In the genomic region with DNA sequence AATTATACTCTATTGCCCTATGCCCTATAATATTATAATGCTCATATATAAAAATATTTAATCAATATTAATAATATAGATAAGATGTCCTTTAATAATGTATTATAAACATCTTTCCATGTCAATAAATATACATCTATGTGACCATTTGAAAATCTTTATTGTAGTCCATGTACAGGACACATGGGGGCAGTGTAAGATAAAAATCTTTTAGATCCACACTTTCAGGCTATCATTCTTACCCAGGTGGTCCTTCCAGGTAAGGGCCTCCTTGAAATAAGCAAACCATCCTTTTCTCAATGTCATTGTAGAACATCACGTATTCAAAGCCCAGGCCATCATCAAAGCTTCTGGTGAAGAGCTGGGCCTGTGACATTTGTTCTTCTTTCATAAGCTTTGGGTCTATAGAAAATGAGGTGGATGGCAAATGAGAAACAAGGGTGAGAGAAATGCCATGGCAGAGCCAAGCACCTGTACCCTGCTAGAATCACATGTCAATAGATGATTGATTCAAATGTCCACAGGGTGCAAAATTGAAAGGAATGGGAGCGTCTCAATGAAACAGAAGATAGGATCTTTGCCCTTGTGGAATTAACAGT, we compare ENCODE assay signal across 10 cellular contexts. TPM values are rescaled to one million over a fixed set of nuclear protein-coding genes. Genes with fewer than 3 reads are reported as not detected.
A peak's percentile ranks its signal among the peaks of the same experiment; 100 is the strongest.
DNase-seq lines count a peak whose midpoint lies in the region; ATAC-seq, FAIRE-seq and TF ChIP-seq lines count a peak whose summit lies in the region.
"Had no signal": no experiment of that assay in that cellular context is flagged by ENCODE, and none has a peak within 500 bp of the region (broad histone marks: within the 10 kb centered on the region; RNA-seq: fewer than 3 reads in every experiment).

No MANE protein-coding gene starts in this region.

- no peaks in the 10 kb centered on the region for H3K9me3 Mint-ChIP-seq in naive thymus-derived CD4-positive, alpha-beta T cell

- H3K4me1 ChIP-seq in naive thymus-derived CD4-positive, alpha-beta T cell (ENCODE audit: control insufficient read depth in 2 of 2, insufficient read depth in 2 of 2, low read length in 2 of 2), result peaks cover 0 to 12% of the 10 kb centered on the region in 2 donors

- CTCF ChIA-PET in naive thymus-derived CD4-positive, alpha-beta T cell (lab: Charles Lee), result interaction anchor here (0.9 to 7.2 kb wide), 10 partner anchors 10 to 145 kb away, joined by 3 to 67 read pairs (median 12); a partner anchor contains a TSS

- POLR2A ChIA-PET in naive thymus-derived CD4-positive, alpha-beta T cell (lab: Charles Lee), result interaction anchor here (0.6 to 3.9 kb wide), 6 partner anchors 9 to 295 kb away, joined by 3 to 19 read pairs (median 11); no protein-coding TSS in a partner anchor

- H3K27me3 Mint-ChIP-seq in naive thymus-derived CD4-positive, alpha-beta T cell, result no peaks in the 10 kb centered on the region

- no peak for FAIRE-seq in urothelium cell line (lab: Jason Lieb, UNC)

- no peak overlapping the region for H3K4me3 ChIP-seq in astrocyte of the spinal cord (ENCODE audit: low read depth, low read length)
- H3K4me3 ChIP-seq in naive thymus-derived CD4-positive, alpha-beta T cell (ENCODE audit: low read length), result no peak overlapping the region

- no peaks in the 10 kb centered on the region for H3K27me3 ChIP-seq in naive thymus-derived CD4-positive, alpha-beta T cell (ENCODE audit: control insufficient read depth in 2 of 2, insufficient read depth in 2 of 2, low read length in 2 of 2)

- H3K4me1 Mint-ChIP-seq in naive thymus-derived CD4-positive, alpha-beta T cell, result peaks cover 18 to 40% (median 38%) of the 10 kb centered on the region in 7 donors

- intact Hi-C loops in naive thymus-derived CD4-positive, alpha-beta T cell (cut with micrococcal nuclease), result loop anchor here (1.0 to 10.0 kb wide), 8 partner anchors 9 to 112 kb away; a partner anchor contains a TSS

- peak; percentile 68 for ATAC-seq in naive thymus-derived CD4-positive, alpha-beta T cell
- ATAC-seq in GM19467 (IDR thresholded peaks at IDR 0.05; ENCODE audit: unreplicated experiment) (no peak), HG02798 (IDR thresholded peaks at IDR 0.05; ENCODE audit: poor library complexity, unreplicated experiment) (no peak)

- H3K27ac Mint-ChIP-seq in naive thymus-derived CD4-positive, alpha-beta T cell, result peak overlapping the region in 7 of 9 donors; percentile 7 to 91 (median 70)

- peaks cover 0 to 36% (median 14%) of the 10 kb centered on the region in 3 experiments for H3K36me3 ChIP-seq in naive thymus-derived CD4-positive, alpha-beta T cell (ENCODE audit: control insufficient read depth in 2 of 3, insufficient read depth in 3 of 3, low read length in 3 of 3)

- DNase-seq in NCI-H2171 treated with DMSO at 0.1 percent for 48 hours (lab: John Stamatoyannopoulos, UW) (peak; percentile 29), NCI-H2171 (lab: John Stamatoyannopoulos, UW) (no peak), KBM-7 (peak; percentile 18), astrocyte of the spinal cord (ENCODE audit: low read depth, low spot score) (no peak), urothelium cell line (ENCODE audit: low spot score) (no peak)
- DNase-seq in naive thymus-derived CD4-positive, alpha-beta T cell, result peak in 5 of 9 donors; percentile 27 to 48 (median 37)
- DNase-seq: midbrain; stimulated activated naive CD4-positive, alpha-beta T cell treated with Interleukin-2 at 50 U/mL for 16 hours had no signal

- H3K36me3 Mint-ChIP-seq in naive thymus-derived CD4-positive, alpha-beta T cell, result peaks cover 15 to 65% (median 48%) of the 10 kb centered on the region in 5 donors

- no peak overlapping the region for H3K27ac ChIP-seq in naive thymus-derived CD4-positive, alpha-beta T cell (ENCODE audit: low read depth, low read length)

- H3K9me3 ChIP-seq in naive thymus-derived CD4-positive, alpha-beta T cell (ENCODE audit: control insufficient read depth in 2 of 3, low read length in 3 of 3), result no peaks in the 10 kb centered on the region

- in situ Hi-C loops in KBM-7 (cut with MboI; ENCODE audit: low pct_unique_long_range_greater_than_20kb, low sequenced_read_pairs), result no loop called here
- in situ Hi-C loops in astrocyte of the spinal cord (cut with HindIII; ENCODE audit: low sequenced_read_pairs), result no loop called here

- H3K4me3 Mint-ChIP-seq in naive thymus-derived CD4-positive, alpha-beta T cell, result no peak overlapping the region

- peak; percentile 35 for TF ChIP-seq CTCF in astrocyte of the spinal cord (IDR thresholded peaks at IDR 0.05; ENCODE audit: low read depth, low read length)

RNA-seq across cellular contexts. Expression of a gene that starts 20.2 kb away (rescaled TPM):
- total RNA-seq in naive thymus-derived CD4-positive, alpha-beta T cell, result 100 to 1,000 TPM in 2 of 5 experiments, 10 to 100 TPM in 3; 37.6 to 143 (median 44.6) TPM
- 100 to 1,000 TPM; 113 to 122 TPM for polyA plus RNA-seq in naive thymus-derived CD4-positive, alpha-beta T cell

RNA-seq across cellular contexts. Expression of a gene that starts 35.6 kb away (rescaled TPM):
- total RNA-seq in naive thymus-derived CD4-positive, alpha-beta T cell, result not detected
- not detected for polyA plus RNA-seq in naive thymus-derived CD4-positive, alpha-beta T cell

RNA-seq across cellular contexts. Expression of a gene that starts 49.5 kb away (rescaled TPM):
- under 1 TPM in 2 of 5 experiments, not detected in 3; 0.34 to 0.87 TPM for total RNA-seq in naive thymus-derived CD4-positive, alpha-beta T cell
- under 1 TPM in 1 of 2 donors, not detected in 1; 0.18 TPM for polyA plus RNA-seq in naive thymus-derived CD4-positive, alpha-beta T cell

RNA-seq across cellular contexts. Expression of a gene that starts 57.5 kb away (rescaled TPM):
- total RNA-seq in naive thymus-derived CD4-positive, alpha-beta T cell, result 1 to 10 TPM in 1 of 5 experiments, under 1 TPM in 4; 0.16 to 2.5 (median 0.21) TPM
- polyA plus RNA-seq in naive thymus-derived CD4-positive, alpha-beta T cell, result under 1 TPM in 1 of 2 donors, not detected in 1; 0.37 TPM

Comparison
In these comparisons a context has a peak if more than half of its experiments do, and no peak if none do; other contexts are left out.
1. DNase-seq: peak in NCI-H2171 treated with DMSO at 0.1 percent for 48 hours (single experiment), KBM-7 (single experiment) and naive thymus-derived CD4-positive, alpha-beta T cell (5 of 9); none in NCI-H2171 (single experiment), astrocyte of the spinal cord (single experiment) and urothelium cell line (single experiment).